In genomic region chr6:113646701-113647100, GRCh38 we compare ENCODE assay signal across 29 cellular contexts.
"Had no signal": no experiment of that assay in that cellular context is flagged by ENCODE, and none has a peak within 500 bp of the region (broad histone marks: within the 10 kb centered on the region; RNA-seq: fewer than 3 reads in every experiment).

No MANE protein-coding gene starts in this region.

- H3K4me1 Mint-ChIP-seq: activated CD4-positive, alpha-beta T cell treated with anti-CD3 and anti-CD28 coated beads, Interleukin-2, amount 10 ng/mL, durations not matched to agents 7 days and 5 days; activated naive CD4-positive, alpha-beta T cell treated with anti-CD3 and anti-CD28 coated beads, Interleukin-2, amount 50 U/mL, for 24 hours; naive thymus-derived CD4-positive, alpha-beta T cell had no signal

- H3K27ac ChIP-seq: esophagus muscularis mucosa, tibial artery, VCaP had no signal

- H3K4me1 ChIP-seq: breast epithelium, esophagus muscularis mucosa had no signal

- H3K27me3 ChIP-seq: breast epithelium, esophagus muscularis mucosa, suprapubic skin, tibial artery had no signal

- H3K36me3 Mint-ChIP-seq: activated naive CD4-positive, alpha-beta T cell treated with anti-CD3 and anti-CD28 coated beads, Interleukin-2, amount 50 U/mL, for 24 hours; naive thymus-derived CD4-positive, alpha-beta T cell had no signal

- ATAC-seq: activated CD8-positive, alpha-beta T cell treated with anti-CD3 and anti-CD28 coated beads for 36 hours; activated naive CD8-positive, alpha-beta T cell treated with anti-CD3 and anti-CD28 coated beads, Interleukin-2, amount 50 U/mL, for 24 hours; left cardiac atrium; left ventricle myocardium superior; right cardiac atrium had no signal

- H3K9me3 Mint-ChIP-seq: activated CD4-positive, alpha-beta T cell treated with anti-CD3 and anti-CD28 coated beads, Interleukin-2, amount 10 ng/mL, durations not matched to agents 7 days and 5 days; activated CD8-positive, alpha-beta T cell treated with anti-CD3 and anti-CD28 coated beads for 36 hours; activated naive CD4-positive, alpha-beta T cell treated with anti-CD3 and anti-CD28 coated beads, Interleukin-2, amount 50 U/mL, for 24 hours; activated naive CD8-positive, alpha-beta T cell treated with anti-CD3 and anti-CD28 coated beads, Interleukin-2, amount 50 U/mL, for 24 hours; activated T-helper 2 cell treated with anti-CD3 and anti-CD28 coated beads, Interferon-gamma antibody, Interleukin-2, Interleukin-4, amounts not matched to agents 10 μg/mL and 5 μg/mL and 100 μg/mL, durations not matched to agents 14 hours and 24 hours and 36 hours; dendritic cell treated with granulocyte-macrophage colony-stimulating factor and Interleukin-4, amounts not matched to agents 40 ng/mL and 50 ng/mL, for 4 days; naive thymus-derived CD4-positive, alpha-beta T cell; neural crest cell; T-helper 1 cell treated with Interleukin-12 subunit alpha and Interleukin-12 subunit beta and Interleukin-4 antibody, amounts not matched to agents 30 μg/mL and 1 μg/mL, for 36 hours had no signal

- H3K4me3 Mint-ChIP-seq: activated CD4-positive, alpha-beta T cell treated with anti-CD3 and anti-CD28 coated beads, Interleukin-2, amount 10 ng/mL, durations not matched to agents 7 days and 5 days; activated CD8-positive, alpha-beta T cell treated with anti-CD3 and anti-CD28 coated beads for 36 hours; activated naive CD4-positive, alpha-beta T cell treated with anti-CD3 and anti-CD28 coated beads, Interleukin-2, amount 50 U/mL, for 24 hours; activated naive CD8-positive, alpha-beta T cell treated with anti-CD3 and anti-CD28 coated beads, Interleukin-2, amount 50 U/mL, for 24 hours; dendritic cell treated with granulocyte-macrophage colony-stimulating factor and Interleukin-4, amounts not matched to agents 40 ng/mL and 50 ng/mL, for 4 days; naive thymus-derived CD4-positive, alpha-beta T cell; neural crest cell; T-helper 1 cell treated with Interleukin-12 subunit alpha and Interleukin-12 subunit beta and Interleukin-4 antibody, amounts not matched to agents 30 μg/mL and 1 μg/mL, for 36 hours had no signal

- DNase-seq: activated CD4-positive, alpha-beta T cell treated with anti-CD3 and anti-CD28 coated beads, Interleukin-2, amount 10 ng/mL, durations not matched to agents 7 days and 5 days; activated CD4-positive, CD25-positive, alpha-beta regulatory T cell treated with anti-CD3 and anti-CD28 coated beads, Interleukin-2, amount 50 U/mL, for 72 hours; activated CD8-positive, alpha-beta T cell treated with anti-CD3 and anti-CD28 coated beads for 36 hours; activated naive CD8-positive, alpha-beta T cell treated with anti-CD3 and anti-CD28 coated beads, Interleukin-2, amount 50 U/mL, for 24 hours; activated T-cell treated with anti-CD3 and anti-CD28 coated beads, Interleukin-2, amount 50 U/mL, for 48 hours; amygdala; central memory CD4-positive, alpha-beta T cell; effector CD4-positive, alpha-beta T cell; glutamatergic neuron; islet precursor cell; left cardiac atrium; left ventricle myocardium superior; naive thymus-derived CD4-positive, alpha-beta T cell; posterior cingulate gyrus; right cardiac atrium; stimulated activated CD4-positive, alpha-beta T cell treated with anti-CD3 and anti-CD28 coated beads, Interleukin-15, amount 100 ng/mL, for 24 hours; stimulated activated CD4-positive, alpha-beta T cell treated with anti-CD3 and anti-CD28 coated beads, Interleukin-2, amount 100 ng/mL, for 24 hours; stimulated activated naive CD4-positive, alpha-beta T cell; T-helper 9 cell; tibial artery had no signal

- H3K4me3 ChIP-seq: breast epithelium, esophagus muscularis mucosa, suprapubic skin, tibial artery had no signal

- H3K27ac Mint-ChIP-seq: activated CD4-positive, alpha-beta T cell treated with anti-CD3 and anti-CD28 coated beads, Interleukin-2, amount 10 ng/mL, durations not matched to agents 7 days and 5 days; activated CD8-positive, alpha-beta T cell treated with anti-CD3 and anti-CD28 coated beads for 36 hours; activated naive CD4-positive, alpha-beta T cell treated with anti-CD3 and anti-CD28 coated beads, Interleukin-2, amount 50 U/mL, for 24 hours; activated naive CD8-positive, alpha-beta T cell treated with anti-CD3 and anti-CD28 coated beads, Interleukin-2, amount 50 U/mL, for 24 hours; activated T-helper 2 cell treated with anti-CD3 and anti-CD28 coated beads, Interferon-gamma antibody, Interleukin-2, Interleukin-4, amounts not matched to agents 10 μg/mL and 5 μg/mL and 100 μg/mL, durations not matched to agents 14 hours and 24 hours and 36 hours; dendritic cell treated with granulocyte-macrophage colony-stimulating factor and Interleukin-4, amounts not matched to agents 40 ng/mL and 50 ng/mL, for 4 days; naive thymus-derived CD4-positive, alpha-beta T cell; T-helper 1 cell treated with Interleukin-12 subunit alpha and Interleukin-12 subunit beta and Interleukin-4 antibody, amounts not matched to agents 30 μg/mL and 1 μg/mL, for 36 hours had no signal

- H3K27me3 Mint-ChIP-seq: activated naive CD4-positive, alpha-beta T cell treated with anti-CD3 and anti-CD28 coated beads, Interleukin-2, amount 50 U/mL, for 24 hours; dendritic cell treated with granulocyte-macrophage colony-stimulating factor and Interleukin-4, amounts not matched to agents 40 ng/mL and 50 ng/mL, for 4 days had no signal
